In genomic region chr1:230271396-230272035, GRCh38 we compare ENCODE assay signal across 13 cellular contexts.
DNase-seq lines count a peak whose midpoint lies in the region; ATAC-seq and TF ChIP-seq lines count a peak whose summit lies in the region.
"Had no signal": no experiment of that assay in that cellular context is flagged by ENCODE, and none has a peak within 500 bp of the region (broad histone marks: within the 10 kb centered on the region; RNA-seq: fewer than 3 reads in every experiment).

No MANE protein-coding gene starts in this region.

- no peaks in the 10 kb centered on the region for H3K9me3 Mint-ChIP-seq in activated CD4-positive, alpha-beta memory T cell treated with anti-CD3 and anti-CD28 coated beads for 36 hours
- H3K9me3 Mint-ChIP-seq: CD14-positive monocyte had no signal

- H2BK12ac ChIP-seq in mesenchymal stem cell (ENCODE audit: low read length in 2 of 2): peak overlapping the region in 1 of 2 experiments; percentile 35

- no peak overlapping the region for H4K8ac ChIP-seq in mesenchymal stem cell (ENCODE audit: low read length)

- H3K36me3 Mint-ChIP-seq in activated CD4-positive, alpha-beta memory T cell treated with anti-CD3 and anti-CD28 coated beads for 36 hours: peaks cover 11% of the 10 kb centered on the region

- no peak overlapping the region for H3K4me3 ChIP-seq in right cardiac atrium (ENCODE audit: low read length)
- H3K4me3 ChIP-seq in mesenchymal stem cell (ENCODE audit: insufficient read depth in 1 of 2, low read depth in 1 of 2, low read length in 2 of 2): no peak overlapping the region
- no peak overlapping the region for H3K4me3 ChIP-seq in upper lobe of right lung
- H3K4me3 ChIP-seq: HAP-1, right atrium auricular region had no signal

- no peak overlapping the region for H3K18ac ChIP-seq in mesenchymal stem cell (ENCODE audit: low read depth in 1 of 2, low read length in 2 of 2)

- no peaks in the 10 kb centered on the region for H3K27me3 ChIP-seq in right cardiac atrium (ENCODE audit: control insufficient read depth, insufficient read depth)
- H3K27me3 ChIP-seq in mesenchymal stem cell (ENCODE audit: control insufficient read depth in 1 of 2, insufficient read depth in 1 of 2, low read length in 2 of 2): no peaks in the 10 kb centered on the region
- no peaks in the 10 kb centered on the region for H3K27me3 ChIP-seq in upper lobe of right lung
- H3K27me3 ChIP-seq: right atrium auricular region had no signal

- H3K4me1 ChIP-seq in right cardiac atrium (ENCODE audit: control insufficient read depth, insufficient read depth, low read length) (peaks cover 4% of the 10 kb centered on the region), mesenchymal stem cell (ENCODE audit: control insufficient read depth, insufficient read depth, low read depth, low read length) (peaks cover 6% of the 10 kb centered on the region), upper lobe of right lung (peaks cover 26% of the 10 kb centered on the region)

- H2AK5ac ChIP-seq in mesenchymal stem cell (ENCODE audit: low read length, severe bottlenecking): no peak overlapping the region

- POLR2A ChIA-PET in activated CD4-positive, alpha-beta memory T cell treated with anti-CD3 and anti-CD28 coated beads for 36 hours (lab: Charles Lee): interaction anchor here (1.0 to 1.3 kb wide), 2 partner anchors 34 to 167 kb away, joined by 4 read pairs; no protein-coding TSS in a partner anchor

- no peak overlapping the region for H2AFZ ChIP-seq in mesenchymal stem cell (ENCODE audit: low read depth, low read length)

- WGBS in right cardiac atrium: 90% methylated on average over 20 of the region's 20 CpGs
- 97% methylated on average over 17 of the region's 20 CpGs for WGBS in mesenchymal stem cell

- H3K4me2 ChIP-seq in mesenchymal stem cell (ENCODE audit: low read length, poor library complexity, severe bottlenecking): no peak overlapping the region

- H3K36me3 ChIP-seq in mesenchymal stem cell (ENCODE audit: control insufficient read depth in 1 of 2, insufficient read depth in 2 of 2, low read depth in 1 of 2, low read length in 2 of 2) (peaks cover 43 to 57% of the 10 kb centered on the region in 2 experiments), upper lobe of right lung (peaks cover 26% of the 10 kb centered on the region)

- intact Hi-C loops in right cardiac atrium (cut with DNase I) (no loop called here), cardiac septum (cut with DNase I) (loop anchor here (5.0 kb wide), 1 partner anchor 36 kb away; no protein-coding TSS in a partner anchor), upper lobe of right lung (cut with DNase I) (no loop called here)
- intact Hi-C loops in activated CD4-positive, alpha-beta memory T cell treated with anti-CD3 and anti-CD28 coated beads for 36 hours (cut with micrococcal nuclease): loop anchor here (2.0 kb wide), 1 partner anchor 33 kb away; no protein-coding TSS in a partner anchor

- peaks cover 20% of the 10 kb centered on the region for H3K79me1 ChIP-seq in mesenchymal stem cell (replicated peaks; ENCODE audit: low read length, poor library complexity, severe bottlenecking)

- peaks cover 25% of the 10 kb centered on the region for H3K4me1 Mint-ChIP-seq in activated CD4-positive, alpha-beta memory T cell treated with anti-CD3 and anti-CD28 coated beads for 36 hours (ENCODE audit: low read depth)

- CTCF ChIA-PET in activated CD4-positive, alpha-beta memory T cell treated with anti-CD3 and anti-CD28 coated beads for 36 hours (lab: Charles Lee): no interaction called here

- no peak overlapping the region for H2BK120ac ChIP-seq in mesenchymal stem cell (ENCODE audit: low read depth, low read length)

- no peak overlapping the region for H3K23ac ChIP-seq in mesenchymal stem cell (ENCODE audit: low read length in 2 of 2)

- no peak overlapping the region for H3K4me3 Mint-ChIP-seq in activated CD4-positive, alpha-beta memory T cell treated with anti-CD3 and anti-CD28 coated beads for 36 hours
- H3K4me3 Mint-ChIP-seq: CD14-positive monocyte had no signal

- H4K91ac ChIP-seq in mesenchymal stem cell (ENCODE audit: low read length): no peak overlapping the region

- no peak for TF ChIP-seq CTCF in upper lobe of right lung (IDR thresholded peaks at IDR 0.05)

- no peaks in the 10 kb centered on the region for H3K27me3 Mint-ChIP-seq in activated CD4-positive, alpha-beta memory T cell treated with anti-CD3 and anti-CD28 coated beads for 36 hours

- H3K27ac Mint-ChIP-seq in activated CD4-positive, alpha-beta memory T cell treated with anti-CD3 and anti-CD28 coated beads for 36 hours: peak overlapping the region; percentile 84

- no peak overlapping the region for H2BK5ac ChIP-seq in mesenchymal stem cell (ENCODE audit: low read depth, low read length, poor library complexity, severe bottlenecking)

- H3K14ac ChIP-seq in mesenchymal stem cell (ENCODE audit: low read length in 2 of 2): no peak overlapping the region

- no peak for DNase-seq in right cardiac atrium
- no peak for DNase-seq in cardiac septum (ENCODE audit: low spot score)
- DNase-seq in activated CD4-positive, alpha-beta memory T cell treated with anti-CD3 and anti-CD28 coated beads for 36 hours: no peak
- DNase-seq in mesenchymal stem cell: no peak
- DNase-seq in upper lobe of right lung: peak; percentile 38
- no peak for DNase-seq in RPMI8226
- no peak for DNase-seq in NCI-H345 (lab: John Stamatoyannopoulos, UW)
- DNase-seq in stimulated activated CD4-positive, alpha-beta T cell treated with anti-CD3 and anti-CD28 coated beads, Interleukin-4, amount 100 ng/mL, for 24 hours: no peak
- DNase-seq: foreskin fibroblast, PC-3 had no signal

- no peak for ATAC-seq in right cardiac atrium
- no peak for ATAC-seq in upper lobe of right lung
- ATAC-seq: PC-3 had no signal

- H2BK15ac ChIP-seq in mesenchymal stem cell (ENCODE audit: low read depth, poor library complexity, severe bottlenecking): no peak overlapping the region

- no peaks in the 10 kb centered on the region for H3K9me3 ChIP-seq in right cardiac atrium (ENCODE audit: control insufficient read depth, low read length)
- no peaks in the 10 kb centered on the region for H3K9me3 ChIP-seq in mesenchymal stem cell (ENCODE audit: control insufficient read depth, low read length)
- no peaks in the 10 kb centered on the region for H3K9me3 ChIP-seq in upper lobe of right lung
- H3K9me3 ChIP-seq: HAP-1, right atrium auricular region had no signal

- H3K27ac ChIP-seq in right cardiac atrium (ENCODE audit: low read length) (peak overlapping the region; percentile 6), mesenchymal stem cell (ENCODE audit: low read length, poor library complexity, severe bottlenecking) (no peak overlapping the region), upper lobe of right lung (peak overlapping the region; percentile 11)

- H3K9ac ChIP-seq in mesenchymal stem cell (ENCODE audit: low read length): no peak overlapping the region

- peak overlapping the region; percentile 2 to 42 for H3K4ac ChIP-seq in mesenchymal stem cell (ENCODE audit: low read depth in 1 of 2, low read length in 2 of 2)

Comparison
In these comparisons a context has a peak if more than half of its experiments do, and no peak if none do; other contexts are left out.
1. intact Hi-C loops: an anchor here in cardiac septum (5.0 kb wide) and activated CD4-positive, alpha-beta memory T cell treated with anti-CD3 and anti-CD28 coated beads for 36 hours (2.0 kb wide); none called in right cardiac atrium and upper lobe of right lung.